In the genomic region with DNA sequence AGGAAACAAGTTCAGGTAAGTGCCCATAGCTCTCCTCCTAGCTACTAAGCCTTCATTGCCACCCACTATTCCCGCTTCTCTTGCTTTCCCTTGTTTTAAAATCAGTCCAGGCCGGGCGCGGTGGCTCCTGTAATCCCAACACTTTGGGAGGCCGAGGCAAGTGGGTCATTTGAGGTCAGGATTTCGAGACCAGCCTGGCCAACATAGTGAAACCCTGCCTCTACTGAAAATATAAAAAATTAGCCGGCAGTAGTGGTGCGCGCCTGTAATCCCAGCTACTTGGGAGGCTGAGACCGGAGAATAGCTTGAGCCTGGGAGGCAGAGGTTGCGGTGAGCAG, we compare ENCODE assay signal across 8 cellular contexts. TPM values are rescaled to one million over a fixed set of nuclear protein-coding genes. Genes with fewer than 3 reads are reported as not detected.
A peak's percentile ranks its signal among the peaks of the same experiment; 100 is the strongest.
DNase-seq lines count a peak whose midpoint lies in the region; ATAC-seq and TF ChIP-seq lines count a peak whose summit lies in the region.

No MANE protein-coding gene starts in this region.

- no peaks in the 10 kb centered on the region for H4K20me1 ChIP-seq in DND-41 (ENCODE audit: insufficient read depth, low read length)

- intact Hi-C loops in esophagus squamous epithelium (cut with DNase I), result loop anchor here (2.0 to 5.0 kb wide), 2 partner anchors 73 to 316 kb away; partner anchors contain the start of gene RHOC
- intact Hi-C loops in psoas muscle (cut with DNase I), result loop anchor here (1.0 to 10.0 kb wide), 5 partner anchors 75 to 413 kb away; partner anchors contain the start of genes CAPZA1 (in 1 of the 2), RHOC (in 1 of the 2) and ST7L (in 1 of the 2)

- H2AFZ ChIP-seq in DND-41 (ENCODE audit: low read depth, low read length), result peak overlapping the region; percentile 84; the same call in 1 of the 2 replicates

- no peak overlapping the region for H3K9ac ChIP-seq in DND-41 (ENCODE audit: low read depth, low read length)

- no peak overlapping the region for H3K27ac ChIP-seq in DND-41 (ENCODE audit: low read length)
- peak overlapping the region; percentile 36 for H3K27ac ChIP-seq in SJSA1
- peak overlapping the region; percentile 83 to 98 (median 95) for H3K27ac ChIP-seq in esophagus squamous epithelium
- peak overlapping the region; percentile 58 for H3K27ac ChIP-seq in psoas muscle

- H3K4me1 ChIP-seq in DND-41 (ENCODE audit: insufficient read depth, low read length), result peaks cover 19% of the 10 kb centered on the region
- H3K4me1 ChIP-seq in SJSA1 (replicated peaks), result peaks cover 51% of the 10 kb centered on the region
- peaks cover 27 to 56% (median 29%) of the 10 kb centered on the region in 3 donors for H3K4me1 ChIP-seq in esophagus squamous epithelium
- peaks cover 5% of the 10 kb centered on the region for H3K4me1 ChIP-seq in psoas muscle

- H3K4me2 ChIP-seq in DND-41 (ENCODE audit: insufficient read depth, low read length), result peak overlapping the region; percentile 76; the same call in 1 of the 2 replicates

- DNase-seq in DND-41, result no peak
- DNase-seq in SJSA1 (ENCODE audit: low read depth in 1 of 2, low spot score in 2 of 2), result no peak
- no peak for DNase-seq in esophagus squamous epithelium (lab: John Stamatoyannopoulos, UW)
- DNase-seq in psoas muscle, result no peak
- DNase-seq in amniotic stem cell (lab: John Stamatoyannopoulos, UW), result no peak
- DNase-seq in stimulated activated CD4-positive, alpha-beta T cell treated with anti-CD3 and anti-CD28 coated beads, Interleukin-12 subunit alpha, Interleukin-12 subunit beta, amount 100 ng/mL, for 4 hours, result no peak
- DNase-seq in SW 1271 (lab: John Stamatoyannopoulos, UW), result no peak
- DNase-seq in T-helper 9 cell, result no peak

- H3K27me3 ChIP-seq in DND-41 (ENCODE audit: insufficient read depth, low read length, poor library complexity) (no peaks in the 10 kb centered on the region), SJSA1 (replicated peaks) (no peaks in the 10 kb centered on the region), esophagus squamous epithelium (no peaks in the 10 kb centered on the region), psoas muscle (ENCODE audit: insufficient read depth in 3 of 3, low read length in 2 of 3) (peaks cover 0 to 2% (median 0%) of the 10 kb centered on the region in 3 donors)

- no peaks in the 10 kb centered on the region for H3K9me3 ChIP-seq in DND-41 (ENCODE audit: insufficient read depth, low read length, severe bottlenecking)
- H3K9me3 ChIP-seq in SJSA1 (replicated peaks), result no peaks in the 10 kb centered on the region
- H3K9me3 ChIP-seq in esophagus squamous epithelium, result no peaks in the 10 kb centered on the region
- H3K9me3 ChIP-seq in psoas muscle, result no peaks in the 10 kb centered on the region

- TF ChIP-seq CTCF in DND-41 (IDR thresholded peaks at IDR 0.05; ENCODE audit: borderline replicate concordance, extremely low read depth, low read length, poor library complexity, severe bottlenecking), result no peak
- TF ChIP-seq CTCF in esophagus squamous epithelium (IDR thresholded peaks at IDR 0.05), result no peak
- no peak for TF ChIP-seq CTCF in psoas muscle (IDR thresholded peaks at IDR 0.05)

- no peak for TF ChIP-seq POLR2A in esophagus squamous epithelium (IDR thresholded peaks at IDR 0.05)

- H3K36me3 ChIP-seq in DND-41 (ENCODE audit: insufficient read depth, low read length) (no peaks in the 10 kb centered on the region), SJSA1 (peaks cover 3% of the 10 kb centered on the region; the same call in 1 of the 2 replicates), esophagus squamous epithelium (no peaks in the 10 kb centered on the region), psoas muscle (ENCODE audit: insufficient read depth in 1 of 2, low read depth in 1 of 2) (no peaks in the 10 kb centered on the region)

- peaks cover 4% of the 10 kb centered on the region for H3K79me2 ChIP-seq in DND-41 (ENCODE audit: insufficient read depth, low read length)

- ATAC-seq in DND-41 (ENCODE audit: insufficient read depth, low read depth), result no peak
- no peak for ATAC-seq in psoas muscle

- H3K4me3 ChIP-seq in DND-41 (ENCODE audit: low read depth in 1 of 2, low read length in 2 of 2) (no peak overlapping the region), SJSA1 (peak overlapping the region; percentile 18), esophagus squamous epithelium (peak overlapping the region in 3 of 4 donors; percentile 44 to 64 (median 50)), psoas muscle (peak overlapping the region; percentile 58)

- WGBS in esophagus squamous epithelium, 2 donors, result 87 to 93% methylated on average over 7 to 11 of the region's 11 CpGs
- WGBS in psoas muscle, 3 donors, result 85 to 94% (median 91%) methylated on average over 11 of the region's 11 CpGs

RNA-seq across cellular contexts. Expression of gene CTTNBP2NL, which starts 4.4 kb away (rescaled TPM):
- total RNA-seq in SJSA1 (2014; rRNA removed; shearing (Covaris generic)), result 13.0 and 15.9 TPM in 2 replicates
- total RNA-seq in esophagus squamous epithelium, result 10 to 100 TPM; 19.6 to 26.3 (median 22.8) TPM
- total RNA-seq in psoas muscle, result 1 to 10 TPM; 4.7 to 9.4 (median 6.6) TPM
- polyA plus RNA-seq in psoas muscle, result 1 to 10 TPM; 1.2 to 3.2 (median 2.5) TPM

Comparison
In these comparisons a context has a peak if more than half of its experiments do, and no peak if none do; other contexts are left out.
1. H3K4me3 ChIP-seq: peak in SJSA1 (single experiment), esophagus squamous epithelium (3 of 4) and psoas muscle (single experiment); none in DND-41 (0 of 2).